In genomic region chr7:32519763-32520162, GRCh38 we compare ENCODE assay signal across 24 cellular contexts. TPM values are rescaled to one million over a fixed set of nuclear protein-coding genes. Genes with fewer than 3 reads are reported as not detected.
DNase-seq lines count a peak whose midpoint lies in the region; TF ChIP-seq lines count a peak whose summit lies in the region.
"Had no signal": no experiment of that assay in that cellular context is flagged by ENCODE, and none has a peak within 500 bp of the region (broad histone marks: within the 10 kb centered on the region; RNA-seq: fewer than 3 reads in every experiment).

No MANE protein-coding gene starts in this region.

- 100% methylated on average over 1 of the region's 2 CpGs for WGBS in HUES64

- H3K4me1 Mint-ChIP-seq in activated T-cell treated with anti-CD3 and anti-CD28 coated beads, Interleukin-2, amount 50 U/mL, for 24 hours (ENCODE audit: low read depth) = peaks cover 52% of the 10 kb centered on the region
- peaks cover 56% of the 10 kb centered on the region for H3K4me1 Mint-ChIP-seq in activated naive CD4-positive, alpha-beta T cell treated with anti-CD3 and anti-CD28 coated beads, Interleukin-2, amount 50 U/mL, for 24 hours
- no peaks in the 10 kb centered on the region for H3K4me1 Mint-ChIP-seq in neural crest cell

- H3K9me3 ChIP-seq in HUES64 (ENCODE audit: insufficient read depth, low read depth, low read length) = peaks cover 79% of the 10 kb centered on the region
- H3K9me3 ChIP-seq: testis had no signal

- H3K36me3 Mint-ChIP-seq in activated T-cell treated with anti-CD3 and anti-CD28 coated beads, Interleukin-2, amount 50 U/mL, for 24 hours (ENCODE audit: low read depth) = peaks cover 83% of the 10 kb centered on the region
- peaks cover 31% of the 10 kb centered on the region for H3K36me3 Mint-ChIP-seq in activated naive CD4-positive, alpha-beta T cell treated with anti-CD3 and anti-CD28 coated beads, Interleukin-2, amount 50 U/mL, for 24 hours
- peaks cover 66% of the 10 kb centered on the region for H3K36me3 Mint-ChIP-seq in neural crest cell (ENCODE audit: low read depth)

- 0 out of 2 replicates have a peak overlapping the region, but pooled peaks have one; percentile 14 for H3K4me3 ChIP-seq in HUES64 (ENCODE audit: low read length)
- H3K4me3 ChIP-seq: BLaER1, right lobe of liver, testis had no signal

- TF ChIP-seq CTCF in neural crest cell (conservative IDR thresholded peaks at IDR 0.05) = no peak

- H3K27me3 Mint-ChIP-seq in activated T-cell treated with anti-CD3 and anti-CD28 coated beads, Interleukin-2, amount 50 U/mL, for 24 hours = no peaks in the 10 kb centered on the region
- H3K27me3 Mint-ChIP-seq in activated naive CD4-positive, alpha-beta T cell treated with anti-CD3 and anti-CD28 coated beads, Interleukin-2, amount 50 U/mL, for 24 hours = no peaks in the 10 kb centered on the region
- H3K27me3 Mint-ChIP-seq in neural crest cell (ENCODE audit: low read depth) = no peaks in the 10 kb centered on the region
- H3K27me3 Mint-ChIP-seq: progenitor cell of endocrine pancreas had no signal

- peaks cover 26% of the 10 kb centered on the region for H3K9me3 Mint-ChIP-seq in activated T-cell treated with anti-CD3 and anti-CD28 coated beads, Interleukin-2, amount 50 U/mL, for 24 hours
- H3K9me3 Mint-ChIP-seq in activated naive CD4-positive, alpha-beta T cell treated with anti-CD3 and anti-CD28 coated beads, Interleukin-2, amount 50 U/mL, for 24 hours = no peaks in the 10 kb centered on the region
- H3K9me3 Mint-ChIP-seq in neural crest cell = peaks cover 39% of the 10 kb centered on the region

- H3K4me3 Mint-ChIP-seq in activated T-cell treated with anti-CD3 and anti-CD28 coated beads, Interleukin-2, amount 50 U/mL, for 24 hours = no peak overlapping the region
- H3K4me3 Mint-ChIP-seq in activated naive CD4-positive, alpha-beta T cell treated with anti-CD3 and anti-CD28 coated beads, Interleukin-2, amount 50 U/mL, for 24 hours = no peak overlapping the region
- H3K4me3 Mint-ChIP-seq in neural crest cell = peak overlapping the region; percentile 9

- H3K27ac ChIP-seq in HUES64 (ENCODE audit: low read depth, low read length) = no peak overlapping the region
- H3K27ac ChIP-seq: BLaER1, brain microvascular endothelial cell, right lobe of liver, testis had no signal

- no peak for DNase-seq in activated T-cell treated with anti-CD3 and anti-CD28 coated beads, Interleukin-2, amount 50 U/mL, for 24 hours
- DNase-seq in activated T-cell treated with anti-CD3 and anti-CD28 coated beads, Interleukin-2, amount 50 U/mL, for 1 hour = no peak
- DNase-seq in neural crest cell (ENCODE audit: low read depth, low spot score) (no peak), T-helper 9 cell (no peak), NCI-H2227 (lab: John Stamatoyannopoulos, UW; ENCODE audit: unreplicated experiment) (no peak), SIG-M5 treated with dmso at 0.1 percent for 504 hours (lab: John Stamatoyannopoulos, UW; ENCODE audit: unreplicated experiment) (no peak)
- DNase-seq: brain microvascular endothelial cell, DMS53, hypothalamus, IMR-90, mesenchymal stem cell, NCI-H1105 treated with DMSO at 0.1 percent for 48 hours, NCI-H2029, NCI-H2227 treated with DMSO at 0.1 percent for 48 hours, NCI-H526 treated with DMSO at 0.1 percent for 48 hours, right lobe of liver, SHP77, SW 1271, T1000, testis had no signal

- no peak overlapping the region for H3K9ac ChIP-seq in HUES64 (ENCODE audit: low read depth, low read length)
- H3K9ac ChIP-seq: BLaER1 had no signal

- no peaks in the 10 kb centered on the region for H3K27me3 ChIP-seq in HUES64 (ENCODE audit: insufficient read depth, low read length)
- H3K27me3 ChIP-seq: BLaER1, brain microvascular endothelial cell, right lobe of liver, testis had no signal

- peak overlapping the region; percentile 79 for H3K27ac Mint-ChIP-seq in activated T-cell treated with anti-CD3 and anti-CD28 coated beads, Interleukin-2, amount 50 U/mL, for 24 hours
- H3K27ac Mint-ChIP-seq in activated naive CD4-positive, alpha-beta T cell treated with anti-CD3 and anti-CD28 coated beads, Interleukin-2, amount 50 U/mL, for 24 hours = peak overlapping the region; percentile 37
- no peak overlapping the region for H3K27ac Mint-ChIP-seq in neural crest cell (ENCODE audit: unreplicated experiment)

- H3K4me1 ChIP-seq in HUES64 (ENCODE audit: insufficient read depth, low read length) = peaks cover 5% of the 10 kb centered on the region
- H3K4me1 ChIP-seq: BLaER1, testis had no signal

- H3K36me3 ChIP-seq in HUES64 (ENCODE audit: insufficient read depth, low read length) = peaks cover 50% of the 10 kb centered on the region
- H3K36me3 ChIP-seq: brain microvascular endothelial cell, right lobe of liver had no signal

RNA-seq across cellular contexts. Expression of gene AVL9, which starts 24.5 kb away (rescaled TPM):
- polyA plus RNA-seq in HUES64 (2013, experiment 1 of 2) = 22.7 TPM
- 20.9 TPM for polyA plus RNA-seq in HUES64 (2013, experiment 2 of 2)
- 33.5 and 36.8 TPM in 2 replicates for total RNA-seq in neural crest cell

RNA-seq across cellular contexts. Expression of gene LSM5, which starts 29.6 kb away (rescaled TPM):
- polyA plus RNA-seq in HUES64 (2013, experiment 1 of 2) = 116 TPM
- 127 TPM for polyA plus RNA-seq in HUES64 (2013, experiment 2 of 2)
- total RNA-seq in neural crest cell = 89.0 and 101 TPM in 2 replicates
